Comparison of ENCODE assay signal across 28 cellular contexts in genomic region chr1:206823725-206824124, GRCh38. TPM values are rescaled to one million over a fixed set of nuclear protein-coding genes. Genes with fewer than 3 reads are reported as not detected.
A peak's percentile ranks its signal among the peaks of the same experiment; 100 is the strongest.
DNase-seq lines count a peak whose midpoint lies in the region; ATAC-seq, FAIRE-seq and TF ChIP-seq lines count a peak whose summit lies in the region.
"Had no signal": no experiment of that assay in that cellular context is flagged by ENCODE, and none has a peak within 500 bp of the region (broad histone marks: within the 10 kb centered on the region; RNA-seq: fewer than 3 reads in every experiment).

No MANE protein-coding gene starts in this region.

- intact Hi-C loops in Right ventricle myocardium superior (cut with DNase I) (no loop called here), left cardiac atrium (cut with DNase I) (no loop called here), upper lobe of right lung (cut with DNase I) (no loop called here), kidney (cut with DNase I) (no loop called here)

- peak overlapping the region; percentile 6 for H3K4me3 Mint-ChIP-seq in chondrocyte (ENCODE audit: unreplicated experiment)
- H3K4me3 Mint-ChIP-seq: H9, WTC11 had no signal

- H3K36me3 ChIP-seq in upper lobe of right lung: no peaks in the 10 kb centered on the region
- no peaks in the 10 kb centered on the region for H3K36me3 ChIP-seq in kidney (ENCODE audit: control insufficient read depth in 1 of 2, insufficient read depth in 2 of 2, low read length in 2 of 2)
- H3K36me3 ChIP-seq: lower lobe of right lung had no signal

- no peak for DNase-seq in Right ventricle myocardium superior
- DNase-seq in left cardiac atrium: no peak
- DNase-seq in chondrocyte (ENCODE audit: low spot score): no peak
- peak; percentile 17 for DNase-seq in medulla oblongata (ENCODE audit: extremely low spot score)
- DNase-seq in upper lobe of right lung: no peak
- DNase-seq in ecto neural progenitor cell (ENCODE audit: low spot score): no peak
- DNase-seq in T1000 (lab: John Stamatoyannopoulos, UW): no peak
- DNase-seq in kidney: no peak
- DNase-seq: C1 segment of cervical spinal cord; cerebellar nuclear complex; effector CD4-positive, alpha-beta T cell; H9; hypothalamus; lower lobe of right lung; NCI-H1105; NCI-H2029; NCI-H345; NCI-H774 had no signal

- FAIRE-seq in kidney (lab: Jason Lieb, UNC): no peak
- FAIRE-seq: A204.1, frontal cortex, GM12892, urothelium cell line had no signal

- no peak overlapping the region for H3K9ac ChIP-seq in kidney (ENCODE audit: low read length in 2 of 2)

- H3K27me3 Mint-ChIP-seq in chondrocyte (ENCODE audit: low read depth): no peaks in the 10 kb centered on the region

- H3K4me1 ChIP-seq in upper lobe of right lung: peaks cover 11% of the 10 kb centered on the region
- no peaks in the 10 kb centered on the region for H3K4me1 ChIP-seq in kidney (ENCODE audit: control insufficient read depth in 1 of 2, insufficient read depth in 1 of 2, low read depth in 1 of 2, low read length in 2 of 2)

- no peaks in the 10 kb centered on the region for H3K36me3 Mint-ChIP-seq in chondrocyte (ENCODE audit: low read depth)
- H3K36me3 Mint-ChIP-seq: activated naive CD4-positive, alpha-beta T cell treated with anti-CD3 and anti-CD28 coated beads, Interleukin-2, amount 50 U/mL, for 72 hours; WTC11 had no signal

- H3K27ac ChIP-seq in upper lobe of right lung (peak overlapping the region; percentile 3), kidney (ENCODE audit: low read depth in 2 of 2, low read length in 2 of 2) (no peak overlapping the region)
- H3K27ac ChIP-seq: epithelial cell of prostate, lower lobe of right lung had no signal

- no peaks in the 10 kb centered on the region for H3K27me3 ChIP-seq in upper lobe of right lung

- ATAC-seq in Right ventricle myocardium superior (ENCODE audit: poor library complexity): peak; percentile 51
- no peak for ATAC-seq in left cardiac atrium
- no peak for ATAC-seq in upper lobe of right lung
- ATAC-seq: activated naive CD4-positive, alpha-beta T cell treated with anti-CD3 and anti-CD28 coated beads, Interleukin-2, amount 50 U/mL, for 72 hours; lower lobe of right lung; WTC11 had no signal

- peaks cover 12% of the 10 kb centered on the region for H3K4me1 Mint-ChIP-seq in chondrocyte (ENCODE audit: low read depth)

- H3K9me3 Mint-ChIP-seq in chondrocyte (ENCODE audit: low read depth): no peaks in the 10 kb centered on the region
- H3K9me3 Mint-ChIP-seq: activated naive CD4-positive, alpha-beta T cell treated with anti-CD3 and anti-CD28 coated beads, Interleukin-2, amount 50 U/mL, for 72 hours; H9 had no signal

- TF ChIP-seq CTCF in chondrocyte (IDR thresholded peaks at IDR 0.05) (no peak), upper lobe of right lung (IDR thresholded peaks at IDR 0.05) (no peak), kidney (IDR thresholded peaks at IDR 0.05; ENCODE audit: borderline replicate concordance, extremely low read depth, insufficient read depth) (no peak)

- H3K9me3 ChIP-seq in upper lobe of right lung: no peaks in the 10 kb centered on the region
- H3K9me3 ChIP-seq in kidney (ENCODE audit: control insufficient read depth in 1 of 2, low read length in 2 of 2): no peaks in the 10 kb centered on the region
- H3K9me3 ChIP-seq: lower lobe of right lung had no signal

- H3K4me3 ChIP-seq in upper lobe of right lung (no peak overlapping the region), kidney (ENCODE audit: low read length in 2 of 2) (no peak overlapping the region)
- H3K4me3 ChIP-seq: lower lobe of right lung had no signal

- H3K27ac Mint-ChIP-seq in chondrocyte (ENCODE audit: unreplicated experiment): peak overlapping the region; percentile 39
- H3K27ac Mint-ChIP-seq: activated naive CD4-positive, alpha-beta T cell treated with anti-CD3 and anti-CD28 coated beads, Interleukin-2, amount 50 U/mL, for 72 hours; H9; WTC11 had no signal

RNA-seq across cellular contexts. Expression of gene IL20, which starts 41.7 kb away (rescaled TPM):
- total RNA-seq in Right ventricle myocardium superior: not detected
- total RNA-seq in left cardiac atrium: not detected
- not detected in 3 replicates for total RNA-seq in chondrocyte
- total RNA-seq in upper lobe of right lung: not detected
- total RNA-seq in kidney: not detected
- polyA plus RNA-seq in kidney (ENCODE audit: insufficient read depth, low read depth, low replicate concordance): not detected
- total RNA-seq: activated naive CD4-positive, alpha-beta T cell treated with anti-CD3 and anti-CD28 coated beads, Interleukin-2, amount 50 U/mL, for 72 hours; frontal cortex; H9; LHCN-M2; lower lobe of right lung; pulmonary artery endothelial cell; subcutaneous adipose tissue; WTC11 had no signal

RNA-seq across cellular contexts. Expression of gene IL10, which starts 51.4 kb away (rescaled TPM):
- 0.43 TPM for total RNA-seq in Right ventricle myocardium superior
- 1 to 10 TPM; 1.9 to 5.1 TPM for total RNA-seq in left cardiac atrium
- not detected in 3 replicates for total RNA-seq in chondrocyte
- 0.67 TPM for total RNA-seq in upper lobe of right lung
- total RNA-seq in kidney: 2.5 TPM
- 0.49 TPM for polyA plus RNA-seq in kidney (ENCODE audit: insufficient read depth, low read depth, low replicate concordance)
- total RNA-seq: H9, LHCN-M2, pulmonary artery endothelial cell, WTC11 had no signal

RNA-seq across cellular contexts. Expression of gene IL19, which starts 53.2 kb away (rescaled TPM):
- not detected for total RNA-seq in Right ventricle myocardium superior
- total RNA-seq in left cardiac atrium: not detected
- total RNA-seq in chondrocyte: not detected in 3 replicates
- not detected for total RNA-seq in upper lobe of right lung
- total RNA-seq in kidney: 3.6 TPM
- polyA plus RNA-seq in kidney (ENCODE audit: insufficient read depth, low read depth, low replicate concordance): 0.41 TPM
- total RNA-seq: activated naive CD4-positive, alpha-beta T cell treated with anti-CD3 and anti-CD28 coated beads, Interleukin-2, amount 50 U/mL, for 72 hours; frontal cortex; H9; LHCN-M2; lower lobe of right lung; pulmonary artery endothelial cell; subcutaneous adipose tissue; WTC11 had no signal
